In the genomic region with DNA sequence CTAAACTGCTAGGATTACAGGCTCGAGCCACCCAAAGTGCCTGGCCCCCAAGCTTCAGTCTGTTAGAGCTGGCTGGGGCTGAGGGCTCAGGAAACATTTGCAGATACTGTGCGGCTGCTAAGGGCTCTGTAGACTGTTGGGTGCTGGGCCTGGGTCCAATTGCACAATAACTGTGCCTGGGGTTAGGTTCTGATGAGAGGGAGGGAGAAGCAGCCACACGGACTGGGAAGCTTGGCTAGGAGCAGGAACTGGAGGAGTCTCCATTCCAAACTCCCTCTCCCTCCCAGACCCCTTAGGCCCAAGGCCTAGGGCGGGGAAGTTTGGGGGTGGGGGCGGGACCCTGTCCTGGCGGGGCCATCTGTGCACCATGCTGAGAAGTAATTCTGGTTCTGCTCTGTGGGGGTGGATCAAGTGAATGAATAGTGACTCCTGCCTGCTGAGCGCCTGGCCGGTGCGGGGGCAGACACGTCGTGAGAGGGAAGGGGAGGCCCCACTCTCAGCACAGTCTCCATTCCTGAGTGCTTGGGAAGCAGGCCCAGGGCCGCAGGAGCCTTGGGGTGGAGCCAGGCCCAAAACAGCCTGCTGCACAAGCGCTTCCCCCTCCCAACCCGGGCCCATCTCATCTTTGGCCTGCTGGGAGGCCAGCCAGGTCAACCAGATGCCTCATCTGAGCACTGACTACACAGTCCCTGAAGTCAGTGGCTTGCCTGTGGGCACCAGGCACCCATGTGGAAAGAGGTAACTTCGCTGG, we compare ENCODE assay signal across 8 cellular contexts. TPM values are rescaled to one million over a fixed set of nuclear protein-coding genes. Genes with fewer than 3 reads are reported as not detected.
DNase-seq lines count a peak whose midpoint lies in the region; ATAC-seq and TF ChIP-seq lines count a peak whose summit lies in the region.

No MANE protein-coding gene starts in this region.

- POLR2A ChIA-PET in CD8-positive, alpha-beta T cell (lab: Charles Lee), result no interaction called here

- H3K36me3 Mint-ChIP-seq in CD8-positive, alpha-beta T cell, result no peaks in the 10 kb centered on the region

- no peaks in the 10 kb centered on the region for H3K27me3 ChIP-seq in CD8-positive, alpha-beta T cell (ENCODE audit: insufficient read depth, low read length)
- H3K27me3 ChIP-seq in duodenal mucosa (ENCODE audit: control insufficient read depth in 1 of 2, insufficient read depth in 2 of 2, low read length in 2 of 2) (no peaks in the 10 kb centered on the region), lung (ENCODE audit: control insufficient read depth, insufficient read depth) (no peaks in the 10 kb centered on the region), upper lobe of right lung (no peaks in the 10 kb centered on the region)

- no peaks in the 10 kb centered on the region for H3K4me1 ChIP-seq in CD8-positive, alpha-beta T cell (ENCODE audit: insufficient read depth, low read length)
- H3K4me1 ChIP-seq in duodenal mucosa (ENCODE audit: control insufficient read depth in 1 of 2, insufficient read depth in 2 of 2, low read length in 2 of 2) (peaks cover 45 to 50% of the 10 kb centered on the region in 2 donors), lung (ENCODE audit: control insufficient read depth in 2 of 2, insufficient read depth in 2 of 2, low read length in 2 of 2) (peaks cover 8 to 30% of the 10 kb centered on the region in 2 donors), upper lobe of right lung (peaks cover 55% of the 10 kb centered on the region)

- H3K27me3 Mint-ChIP-seq in CD8-positive, alpha-beta T cell (ENCODE audit: low read depth), result peaks cover 37% of the 10 kb centered on the region

- H3K27ac Mint-ChIP-seq in CD8-positive, alpha-beta T cell, result no peak overlapping the region

- 51 to 74% methylated on average over 15 of the region's 15 CpGs for WGBS in lung, 2 donors

- peaks cover 7% of the 10 kb centered on the region for H3K9me3 Mint-ChIP-seq in CD8-positive, alpha-beta T cell

- peaks cover 2% of the 10 kb centered on the region for H3K4me1 Mint-ChIP-seq in CD8-positive, alpha-beta T cell (ENCODE audit: low read depth)

- no peak overlapping the region for H3K4me3 ChIP-seq in CD8-positive, alpha-beta T cell (ENCODE audit: low read depth, low read length)
- H3K4me3 ChIP-seq in duodenal mucosa (ENCODE audit: low read depth in 1 of 2, low read length in 2 of 2) (peak overlapping the region; percentile 73 to 79), lung (no peak overlapping the region), upper lobe of right lung (peak overlapping the region; percentile 64)

- H3K27ac ChIP-seq in CD8-positive, alpha-beta T cell (ENCODE audit: low read depth, low read length), result no peak overlapping the region
- H3K27ac ChIP-seq in duodenal mucosa (ENCODE audit: low read depth, low read length), result peak overlapping the region; percentile 50
- peak overlapping the region; percentile 53 to 77 for H3K27ac ChIP-seq in lung (ENCODE audit: low read depth in 1 of 2, low read length in 1 of 2)
- H3K27ac ChIP-seq in upper lobe of right lung, result peak overlapping the region; percentile 73

- TF ChIP-seq CTCF in CD8-positive, alpha-beta T cell (IDR thresholded peaks at IDR 0.05), result no peak
- TF ChIP-seq CTCF in lung (IDR thresholded peaks at IDR 0.05; ENCODE audit: control extremely low read depth, extremely low read depth) (no peak), upper lobe of right lung (IDR thresholded peaks at IDR 0.05) (no peak)

- peak overlapping the region in 1 of 2 donors; percentile 73 for H3K9ac ChIP-seq in duodenal mucosa (ENCODE audit: low read depth in 1 of 2, low read length in 2 of 2)

- no peak for DNase-seq in CD8-positive, alpha-beta T cell
- DNase-seq in NCI-H2196 treated with DMSO at 0.1 percent for 48 hours (lab: John Stamatoyannopoulos, UW; ENCODE audit: unreplicated experiment) (peak; percentile 20), lung (ENCODE audit: low spot score) (peak; percentile 79), upper lobe of right lung (peak; percentile 82)
- DNase-seq in stimulated activated naive CD4-positive, alpha-beta T cell (lab: John Stamatoyannopoulos, UW), result no peak

- no peak for ATAC-seq in CD8-positive, alpha-beta T cell
- ATAC-seq in lung (ENCODE audit: insufficient read depth, low FRiP score) (peak; percentile 49), upper lobe of right lung (peak; percentile 50), GM19463 (IDR thresholded peaks at IDR 0.05; ENCODE audit: unreplicated experiment) (no peak), GM19467 (IDR thresholded peaks at IDR 0.05; ENCODE audit: unreplicated experiment) (no peak)

- CTCF ChIA-PET in CD8-positive, alpha-beta T cell (lab: Charles Lee), result interaction anchor here (0.9 to 1.2 kb wide), 2 partner anchors 14 to 32 kb away, joined by 3 read pairs; no protein-coding TSS in a partner anchor

- no peaks in the 10 kb centered on the region for H3K9me3 ChIP-seq in CD8-positive, alpha-beta T cell (ENCODE audit: low read length)
- H3K9me3 ChIP-seq in duodenal mucosa (ENCODE audit: control insufficient read depth in 1 of 2, low read length in 2 of 2) (peaks cover 1 to 3% of the 10 kb centered on the region in 2 donors), lung (ENCODE audit: control insufficient read depth in 2 of 2, insufficient read depth in 1 of 2, low read length in 1 of 2) (no peaks in the 10 kb centered on the region), upper lobe of right lung (peaks cover under 1% of the 10 kb centered on the region)

- intact Hi-C loops in CD8-positive, alpha-beta T cell (cut with DNase I, micrococcal nuclease), result no loop called here
- intact Hi-C loops in upper lobe of right lung (cut with DNase I), result no loop called here

- H3K4me3 Mint-ChIP-seq in CD8-positive, alpha-beta T cell, result peak overlapping the region; percentile 60

- no peaks in the 10 kb centered on the region for H3K36me3 ChIP-seq in CD8-positive, alpha-beta T cell (ENCODE audit: insufficient read depth, low read length)
- H3K36me3 ChIP-seq in duodenal mucosa (ENCODE audit: control insufficient read depth in 1 of 2, insufficient read depth in 2 of 2, low read length in 2 of 2) (no peaks in the 10 kb centered on the region), lung (ENCODE audit: control insufficient read depth in 2 of 2, insufficient read depth in 2 of 2, low read length in 2 of 2) (no peaks in the 10 kb centered on the region), upper lobe of right lung (no peaks in the 10 kb centered on the region)

RNA-seq across cellular contexts. Expression of gene ASS1, which starts 1.5 kb away (rescaled TPM):
- not detected for total RNA-seq in CD8-positive, alpha-beta T cell
- total RNA-seq in lung (100 to 1,000 TPM in 1 of 2 donors, 10 to 100 TPM in 1; 51.2 to 111 TPM), upper lobe of right lung (96.0 TPM)
- polyA plus RNA-seq in lung, result 100 to 1,000 TPM; 114 to 165 TPM

Comparison
In these comparisons a context has a peak if more than half of its experiments do, and no peak if none do; other contexts are left out.
1. ATAC-seq: peak in lung (single experiment) and upper lobe of right lung (single experiment); none in CD8-positive, alpha-beta T cell (single experiment), GM19463 (single experiment) and GM19467 (single experiment).
2. DNase-seq: peak in NCI-H2196 treated with DMSO at 0.1 percent for 48 hours (single experiment), lung (single experiment) and upper lobe of right lung (single experiment); none in CD8-positive, alpha-beta T cell (0 of 7) and stimulated activated naive CD4-positive, alpha-beta T cell (0 of 6).
3. H3K4me3 ChIP-seq: peak in duodenal mucosa (2 of 2) and upper lobe of right lung (single experiment); none in CD8-positive, alpha-beta T cell (single experiment) and lung (single experiment).
4. RNA of gene ASS1, which starts 1.5 kb away (total RNA-seq): 51.2 to 111 TPM in lung and 96.0 TPM in upper lobe of right lung (single experiment); not detected in CD8-positive, alpha-beta T cell; every median in the first group is over 10 times any median in the second.